ENCODE assay signal across 1 cellular context in the genomic region with DNA sequence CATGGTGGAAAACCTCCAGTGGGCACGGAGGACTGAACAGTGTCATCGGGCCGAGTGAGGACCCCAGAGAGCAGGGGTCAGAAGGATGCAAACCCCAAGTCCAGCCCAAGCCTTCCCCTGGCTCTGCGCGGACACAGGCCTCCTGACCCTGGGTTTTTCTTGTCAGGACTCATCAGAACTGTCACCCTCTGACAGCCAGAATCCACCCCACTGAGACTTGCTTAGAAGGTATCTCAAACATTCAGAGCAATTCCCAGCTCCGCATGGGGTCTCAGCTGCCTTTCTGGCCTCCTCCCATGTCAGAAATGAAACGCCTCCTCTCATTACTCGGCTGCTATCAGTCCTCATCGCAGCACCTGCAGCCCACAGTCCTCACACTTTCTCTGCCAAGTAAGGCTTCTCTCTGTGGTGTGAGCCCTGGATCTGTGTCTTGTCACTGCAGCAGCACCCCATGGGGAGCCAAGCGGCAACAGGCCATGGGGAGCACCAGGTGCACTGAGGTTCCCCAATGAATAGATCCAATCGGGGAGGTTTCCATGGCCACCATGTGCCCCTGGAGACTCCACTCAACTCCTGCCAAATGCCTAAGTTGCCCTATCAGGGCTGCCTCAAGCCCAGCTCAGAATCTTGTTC.
TF ChIP-seq lines count a peak whose summit lies in the region.

No MANE protein-coding gene starts in this region.

TF ChIP-seq in H1, 55 proteins besides CTCF, POLR2A, EP300 and RAD21:
- TF ChIP-seq NANOG (IDR thresholded peaks at IDR 0.05; ENCODE audit: insufficient read depth, low read depth, low read length, poor library complexity, severe bottlenecking) (peak; percentile 62), SAP30 (IDR thresholded peaks at IDR 0.05; ENCODE audit: insufficient read depth, insufficient replicate concordance, low read length) (peak; percentile 60), CTBP2 (IDR thresholded peaks at IDR 0.05; ENCODE audit: borderline replicate concordance, insufficient read depth, insufficient read length, low read length) (no peak), NRF1 (IDR thresholded peaks at IDR 0.05; ENCODE audit: low read depth, low read length) (no peak), SIN3A (conservative IDR thresholded peaks at IDR 0.05 in 1 of 2, IDR thresholded peaks at IDR 0.05 in 1 of 2; ENCODE audit: low read depth in 1 of 2, low read length in 2 of 2) (peak; percentile 83 to 94; a peak in 3 of 4 replicates), TEAD4 (IDR thresholded peaks at IDR 0.05; ENCODE audit: low read depth, low read length) (peak; percentile 75)
